ENCODE assay signal across 27 cellular contexts in the genomic region with DNA sequence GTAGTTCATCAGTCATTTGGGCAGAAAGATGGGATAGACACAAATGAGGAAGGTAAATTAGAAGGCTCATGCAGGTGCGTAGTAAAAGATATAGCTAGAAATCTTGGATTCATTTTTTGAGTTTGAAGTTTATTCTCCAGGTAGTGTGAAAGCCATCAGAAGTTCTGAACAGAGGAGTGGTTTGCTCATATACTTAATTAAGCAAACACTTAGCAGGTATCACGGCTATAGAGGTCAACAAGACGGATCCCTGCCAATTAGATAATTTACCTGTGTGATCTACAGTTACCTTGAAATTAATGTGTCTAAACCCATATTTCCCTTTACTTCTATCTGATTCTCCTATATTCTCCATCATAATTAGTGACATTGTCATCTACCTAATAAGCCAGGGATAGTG. TPM values are rescaled to one million over a fixed set of nuclear protein-coding genes. Genes with fewer than 3 reads are reported as not detected.
DNase-seq lines count a peak whose midpoint lies in the region; ATAC-seq, FAIRE-seq and TF ChIP-seq lines count a peak whose summit lies in the region.
"Had no signal": no experiment of that assay in that cellular context is flagged by ENCODE, and none has a peak within 500 bp of the region (broad histone marks: within the 10 kb centered on the region; RNA-seq: fewer than 3 reads in every experiment).

No MANE protein-coding gene starts in this region.

- no peaks in the 10 kb centered on the region for H3K9me3 ChIP-seq in astrocyte (ENCODE audit: insufficient read depth, low read depth, low read length)
- no peaks in the 10 kb centered on the region for H3K9me3 ChIP-seq in mesodermal cell (ENCODE audit: control insufficient read depth, low read length)
- H3K9me3 ChIP-seq: heart right ventricle had no signal

- H3K27ac Mint-ChIP-seq in astrocyte (ENCODE audit: unreplicated experiment) = peak overlapping the region; percentile 87
- no peak overlapping the region for H3K27ac Mint-ChIP-seq in effector memory CD8-positive, alpha-beta T cell
- H3K27ac Mint-ChIP-seq: activated CD4-positive, alpha-beta T cell treated with anti-CD3 and anti-CD28 coated beads for 36 hours; activated CD8-positive, alpha-beta memory T cell treated with anti-CD3 and anti-CD28 coated beads, Interleukin-2, amount 10 ng/mL, durations not matched to agents 7 days and 5 days; activated naive CD8-positive, alpha-beta T cell treated with anti-CD3 and anti-CD28 coated beads, Interleukin-2, amount 50 U/mL, for 24 hours; immature natural killer cell; naive thymus-derived CD8-positive, alpha-beta T cell; stimulated activated effector memory CD8-positive, alpha-beta T cell treated with anti-CD3 and anti-CD28 coated beads, Interleukin-12 subunit alpha, Interleukin-12 subunit beta, amount 100 ng/mL, for 72 hours had no signal

- peaks cover 1% of the 10 kb centered on the region for H3K9me3 Mint-ChIP-seq in astrocyte (ENCODE audit: unreplicated experiment)
- no peaks in the 10 kb centered on the region for H3K9me3 Mint-ChIP-seq in effector memory CD8-positive, alpha-beta T cell
- H3K9me3 Mint-ChIP-seq: activated naive CD8-positive, alpha-beta T cell treated with anti-CD3 and anti-CD28 coated beads, Interleukin-2, amount 50 U/mL, for 24 hours; immature natural killer cell; stimulated activated effector memory CD8-positive, alpha-beta T cell treated with anti-CD3 and anti-CD28 coated beads, Interleukin-12 subunit alpha, Interleukin-12 subunit beta, amount 100 ng/mL, for 72 hours had no signal

- H3K27me3 ChIP-seq in astrocyte (ENCODE audit: insufficient read depth, low read length) (no peaks in the 10 kb centered on the region), rectal smooth muscle tissue (ENCODE audit: control insufficient read depth, insufficient read depth, low read length) (no peaks in the 10 kb centered on the region)
- H3K27me3 ChIP-seq: heart right ventricle had no signal

- H3K79me2 ChIP-seq in astrocyte (ENCODE audit: insufficient read depth, low read length) = peaks cover 73% of the 10 kb centered on the region

- H3K9ac ChIP-seq in astrocyte (ENCODE audit: low read length) (no peak overlapping the region), rectal smooth muscle tissue (ENCODE audit: low read length) (no peak overlapping the region)

- no peak overlapping the region for H3K4me3 Mint-ChIP-seq in astrocyte (ENCODE audit: unreplicated experiment)
- H3K4me3 Mint-ChIP-seq in effector memory CD8-positive, alpha-beta T cell = no peak overlapping the region
- H3K4me3 Mint-ChIP-seq: activated CD4-positive, alpha-beta T cell treated with anti-CD3 and anti-CD28 coated beads for 36 hours; activated CD8-positive, alpha-beta memory T cell treated with anti-CD3 and anti-CD28 coated beads, Interleukin-2, amount 10 ng/mL, durations not matched to agents 7 days and 5 days; activated naive CD8-positive, alpha-beta T cell treated with anti-CD3 and anti-CD28 coated beads, Interleukin-2, amount 50 U/mL, for 24 hours; immature natural killer cell; naive thymus-derived CD8-positive, alpha-beta T cell; stimulated activated effector memory CD8-positive, alpha-beta T cell treated with anti-CD3 and anti-CD28 coated beads, Interleukin-12 subunit alpha, Interleukin-12 subunit beta, amount 100 ng/mL, for 72 hours had no signal

- peaks cover 21% of the 10 kb centered on the region for H3K4me1 ChIP-seq in astrocyte (ENCODE audit: insufficient read depth, low read length)
- peaks cover 25% of the 10 kb centered on the region for H3K4me1 ChIP-seq in mesodermal cell (ENCODE audit: control insufficient read depth, insufficient read depth, low read length, poor library complexity, severe bottlenecking)
- peaks cover 28% of the 10 kb centered on the region for H3K4me1 ChIP-seq in rectal smooth muscle tissue (ENCODE audit: control insufficient read depth, insufficient read depth, low read length)

- FAIRE-seq in HTR-8/SVneo (lab: Jason Lieb, UNC) (peak; percentile 95), astrocyte (lab: Jason Lieb, UNC) (no peak)
- FAIRE-seq: GM18507, TTC549 had no signal

- H3K4me2 ChIP-seq in astrocyte (ENCODE audit: low read length) = no peak overlapping the region

- H2AFZ ChIP-seq in astrocyte (ENCODE audit: low read depth, low read length) = no peak overlapping the region

- no peak overlapping the region for H3K27ac ChIP-seq in astrocyte (ENCODE audit: low read depth, low read length)
- peak overlapping the region; percentile 94 for H3K27ac ChIP-seq in mesodermal cell (ENCODE audit: low read depth, low read length, severe bottlenecking)
- peak overlapping the region; percentile 39 for H3K27ac ChIP-seq in rectal smooth muscle tissue (ENCODE audit: low read depth, low read length)

- peaks cover 60% of the 10 kb centered on the region for H4K20me1 ChIP-seq in astrocyte (ENCODE audit: insufficient read depth, low read length)

- no peaks in the 10 kb centered on the region for H3K27me3 Mint-ChIP-seq in astrocyte (ENCODE audit: low read depth, unreplicated experiment)
- H3K27me3 Mint-ChIP-seq in effector memory CD8-positive, alpha-beta T cell = no peaks in the 10 kb centered on the region
- H3K27me3 Mint-ChIP-seq: activated CD4-positive, alpha-beta T cell treated with anti-CD3 and anti-CD28 coated beads for 36 hours; activated CD8-positive, alpha-beta memory T cell treated with anti-CD3 and anti-CD28 coated beads, Interleukin-2, amount 10 ng/mL, durations not matched to agents 7 days and 5 days; activated naive CD8-positive, alpha-beta T cell treated with anti-CD3 and anti-CD28 coated beads, Interleukin-2, amount 50 U/mL, for 24 hours; naive thymus-derived CD8-positive, alpha-beta T cell had no signal

- ATAC-seq in effector memory CD8-positive, alpha-beta T cell (replicated peaks) = no peak
- ATAC-seq: activated CD4-positive, alpha-beta T cell treated with anti-CD3 and anti-CD28 coated beads for 36 hours; activated CD8-positive, alpha-beta memory T cell treated with anti-CD3 and anti-CD28 coated beads, Interleukin-2, amount 10 ng/mL, durations not matched to agents 7 days and 5 days; activated naive CD8-positive, alpha-beta T cell treated with anti-CD3 and anti-CD28 coated beads, Interleukin-2, amount 50 U/mL, for 24 hours; heart right ventricle; naive thymus-derived CD8-positive, alpha-beta T cell; stimulated activated effector memory CD8-positive, alpha-beta T cell treated with anti-CD3 and anti-CD28 coated beads, Interleukin-12 subunit alpha, Interleukin-12 subunit beta, amount 100 ng/mL, for 72 hours had no signal

- no peak for TF ChIP-seq CTCF in astrocyte (IDR thresholded peaks at IDR 0.05; ENCODE audit: insufficient read depth, low read depth, low read length)

- WGBS in mesodermal cell (ENCODE audit: insufficient coverage in 2 of 2), 2 experiments = 100% methylated on average over 1 to 3 of the region's 3 CpGs

- peaks cover 38% of the 10 kb centered on the region for H3K4me1 Mint-ChIP-seq in astrocyte (ENCODE audit: low read depth, unreplicated experiment)
- peaks cover 2 to 7% of the 10 kb centered on the region in 2 donors for H3K4me1 Mint-ChIP-seq in effector memory CD8-positive, alpha-beta T cell (ENCODE audit: low read depth in 2 of 2)

- H3K4me3 ChIP-seq in astrocyte (ENCODE audit: insufficient read depth, low read depth, low read length) (no peak overlapping the region), mesodermal cell (ENCODE audit: extremely low read depth, insufficient read depth, low read length, poor library complexity, severe bottlenecking) (no peak overlapping the region), rectal smooth muscle tissue (ENCODE audit: low read length) (no peak overlapping the region)
- H3K4me3 ChIP-seq: heart right ventricle, lung had no signal

- peaks cover 8% of the 10 kb centered on the region for H3K36me3 Mint-ChIP-seq in astrocyte (ENCODE audit: low read depth, unreplicated experiment)
- peaks cover 3% of the 10 kb centered on the region for H3K36me3 Mint-ChIP-seq in effector memory CD8-positive, alpha-beta T cell (ENCODE audit: insufficient read depth)

- H3K36me3 ChIP-seq in astrocyte (ENCODE audit: insufficient read depth, low read length) (no peaks in the 10 kb centered on the region), mesodermal cell (ENCODE audit: control insufficient read depth, insufficient read depth, low read length) (peaks cover 24% of the 10 kb centered on the region), rectal smooth muscle tissue (ENCODE audit: control insufficient read depth, insufficient read depth, low read length) (no peaks in the 10 kb centered on the region)

- DNase-seq in HTR-8/SVneo (ENCODE audit: insufficient read length, low spot score) (no peak), astrocyte (ENCODE audit: low read depth) (no peak), NCI-H1417 treated with DMSO at 0.1 percent for 48 hours (lab: John Stamatoyannopoulos, UW) (no peak), putamen (ENCODE audit: low spot score) (no peak), OCI-M1 (lab: John Stamatoyannopoulos, UW) (no peak)
- DNase-seq in effector memory CD8-positive, alpha-beta T cell = no peak
- DNase-seq: activated CD4-positive, alpha-beta T cell treated with anti-CD3 and anti-CD28 coated beads for 36 hours; activated CD8-positive, alpha-beta memory T cell treated with anti-CD3 and anti-CD28 coated beads, Interleukin-2, amount 10 ng/mL, durations not matched to agents 7 days and 5 days; activated naive CD8-positive, alpha-beta T cell treated with anti-CD3 and anti-CD28 coated beads, Interleukin-2, amount 50 U/mL, for 24 hours; Calu3; central memory CD4-positive, alpha-beta T cell; effector memory CD4-positive, alpha-beta T cell; EL; heart right ventricle; immature natural killer cell; KBM-7; naive thymus-derived CD8-positive, alpha-beta T cell; NCI-H2029 treated with DMSO at 0.1 percent for 48 hours; NCI-H446 treated with DMSO at 0.1 percent for 48 hours; stimulated activated CD4-positive, alpha-beta T cell treated with anti-CD3 and anti-CD28 coated beads, Interleukin-15, amount 100 ng/mL, for 24 hours; trophoblast cell had no signal

RNA-seq across cellular contexts. Expression of gene PALS1, which starts 29.7 kb away (rescaled TPM):
- total RNA-seq in astrocyte = 33.8 and 46.0 TPM in 2 replicates
- polyA plus RNA-seq in mesodermal cell (2013, experiment 1 of 2) = 20.2 TPM
- polyA plus RNA-seq in mesodermal cell (2013, experiment 2 of 2) = 22.4 TPM
